Comparison of ENCODE assay signal across 25 cellular contexts in the genomic region with DNA sequence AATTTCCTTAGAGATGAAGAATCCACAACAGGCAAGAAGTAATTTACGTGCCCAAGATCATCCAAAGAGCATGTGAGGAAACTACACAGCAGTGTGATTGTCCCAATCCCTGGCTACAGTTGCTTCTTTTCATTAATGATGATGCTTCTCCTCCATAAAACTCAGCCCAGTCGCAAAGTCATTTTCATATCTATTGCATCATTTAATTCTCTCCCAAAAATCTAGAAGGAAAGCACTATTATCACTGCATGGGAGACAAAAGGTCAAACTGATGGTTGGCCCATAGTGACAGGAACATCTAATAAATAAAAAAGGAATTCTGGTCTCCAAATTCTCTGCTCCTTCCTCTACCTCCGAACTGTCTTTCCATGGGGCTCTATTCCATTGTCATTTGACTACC.
A peak's percentile ranks its signal among the peaks of the same experiment; 100 is the strongest.
DNase-seq lines count a peak whose midpoint lies in the region; ATAC-seq and TF ChIP-seq lines count a peak whose summit lies in the region.
"Had no signal": no experiment of that assay in that cellular context is flagged by ENCODE, and none has a peak within 500 bp of the region (broad histone marks: within the 10 kb centered on the region; RNA-seq: fewer than 3 reads in every experiment).

No MANE protein-coding gene starts in this region.

- H3K4me1 ChIP-seq in Peyer's patch (peaks cover 0 to 11% (median 6%) of the 10 kb centered on the region in 4 donors), prostate gland (replicated peaks) (peaks cover 8% of the 10 kb centered on the region), upper lobe of left lung (peaks cover 18 to 38% (median 30%) of the 10 kb centered on the region in 4 donors)
- H3K4me1 ChIP-seq: colonic mucosa had no signal

- ATAC-seq in upper lobe of left lung (ENCODE audit: low FRiP score in 2 of 2) (no peak), HG03521 (IDR thresholded peaks at IDR 0.05; ENCODE audit: unreplicated experiment) (no peak)
- ATAC-seq: activated T-helper 17 cell treated with anti-CD3 and anti-CD28 coated beads, Interleukin-2, amount 50 U/mL, for 72 hours; HepG2; stimulated activated naive CD8-positive, alpha-beta T cell treated with anti-CD3 and anti-CD28 coated beads, Interleukin-15, Interleukin-2, amounts not matched to agents 100 U/mL and 50 U/mL, for 24 hours had no signal

- no peaks in the 10 kb centered on the region for H3K36me3 ChIP-seq in Peyer's patch
- H3K36me3 ChIP-seq in prostate gland: no peaks in the 10 kb centered on the region
- H3K36me3 ChIP-seq in upper lobe of left lung: no peaks in the 10 kb centered on the region
- H3K36me3 ChIP-seq: colonic mucosa, neutrophil, spleen had no signal

- H3K27ac ChIP-seq in Peyer's patch (peak overlapping the region in 3 of 4 donors; percentile 9 to 88 (median 65)), cingulate gyrus (ENCODE audit: low read depth, low read length) (peak overlapping the region; percentile 73), prostate gland (peak overlapping the region; percentile 58 to 63), upper lobe of left lung (peak overlapping the region; percentile 16 to 86 (median 75)), RWPE1 (no peak overlapping the region)
- H3K27ac ChIP-seq: colonic mucosa, neutrophil, spleen, VCaP had no signal

- TF ChIP-seq POLR2A in Peyer's patch (IDR thresholded peaks at IDR 0.05) (no peak), prostate gland (IDR thresholded peaks at IDR 0.05) (no peak), upper lobe of left lung (IDR thresholded peaks at IDR 0.05) (no peak)

- intact Hi-C loops in prostate gland (cut with DNase I): loop anchor here (2.0 to 5.0 kb wide), 3 partner anchors 42 to 167 kb away; no protein-coding TSS in a partner anchor

- no peaks in the 10 kb centered on the region for H3K27me3 ChIP-seq in Peyer's patch
- H3K27me3 ChIP-seq in prostate gland (replicated peaks; ENCODE audit: insufficient read depth): no peaks in the 10 kb centered on the region
- H3K27me3 ChIP-seq in upper lobe of left lung: no peaks in the 10 kb centered on the region
- H3K27me3 ChIP-seq: colonic mucosa, hepatocyte, spleen had no signal

- WGBS in prostate gland: 94% methylated on average over 3 of the region's 3 CpGs
- WGBS in upper lobe of left lung, 2 donors: 98 to 99% methylated on average over 3 of the region's 3 CpGs

- no peak for TF ChIP-seq EP300 in upper lobe of left lung (IDR thresholded peaks at IDR 0.05)

- DNase-seq in Peyer's patch: no peak
- no peak for DNase-seq in prostate gland (ENCODE audit: low spot score)
- DNase-seq in upper lobe of left lung: no peak
- no peak for DNase-seq in GM13976 (ENCODE audit: low spot score)
- DNase-seq in RWPE1 (ENCODE audit: low spot score): no peak
- DNase-seq: activated CD4-positive, alpha-beta T cell treated with anti-CD3 and anti-CD28 coated beads, Interleukin-2, amount 10 ng/mL, durations not matched to agents 7 days and 5 days; activated CD8-positive, alpha-beta memory T cell treated with anti-CD3 and anti-CD28 coated beads, Interleukin-2, amount 50 U/mL, for 4 hours; AML-193; CD8-positive, alpha-beta memory T cell; colonic mucosa; DMS153; NCI-H1092 treated with DMSO at 0.1 percent for 48 hours; NCI-H2081 treated with DMSO at 0.1 percent for 48 hours; NCI-H446 treated with DMSO at 0.1 percent for 48 hours; SK-N-SH; spleen; stimulated activated CD4-positive, alpha-beta T cell treated with anti-CD3 and anti-CD28 coated beads, Interleukin-4, amount 100 ng/mL, for 1 hour; stimulated activated naive CD8-positive, alpha-beta T cell treated with anti-CD3 and anti-CD28 coated beads, Interleukin-15, Interleukin-2, amounts not matched to agents 100 U/mL and 50 U/mL, for 24 hours had no signal

- CTCF ChIA-PET in RWPE1 (lab: Yijun Ruan, JAX): no interaction called here

- POLR2A ChIA-PET in RWPE1 (lab: Yijun Ruan, JAX; ENCODE audit: low non-redundant PET): no interaction called here

- TF ChIP-seq CTCF in Peyer's patch (IDR thresholded peaks at IDR 0.05): no peak
- no peak for TF ChIP-seq CTCF in prostate gland (IDR thresholded peaks at IDR 0.05)
- TF ChIP-seq CTCF in upper lobe of left lung (IDR thresholded peaks at IDR 0.05): no peak
- no peak for TF ChIP-seq CTCF in GM13976 (IDR thresholded peaks at IDR 0.05; ENCODE audit: borderline replicate concordance, control extremely low read depth, extremely low read depth, insufficient read depth, missing control alignments)
- no peak for TF ChIP-seq CTCF in RWPE1 (conservative IDR thresholded peaks at IDR 0.05; ENCODE audit: low read depth)

- H3K4me3 ChIP-seq in Peyer's patch (no peak overlapping the region), prostate gland (no peak overlapping the region), upper lobe of left lung (no peak overlapping the region)
- H3K4me3 ChIP-seq: colonic mucosa, hepatocyte, spleen had no signal

- no peaks in the 10 kb centered on the region for H3K9me3 ChIP-seq in Peyer's patch
- H3K9me3 ChIP-seq in prostate gland: no peaks in the 10 kb centered on the region
- no peaks in the 10 kb centered on the region for H3K9me3 ChIP-seq in upper lobe of left lung
- H3K9me3 ChIP-seq: colonic mucosa, neutrophil, SK-N-SH, spleen had no signal

- in situ Hi-C loops in GM13976 (cut with MboI; ENCODE audit: low sequenced_read_pairs, unreplicated experiment): no loop called here
